22 cellular contexts compared by ENCODE assay signal in genomic region chr16:17235147-17235817, GRCh38.
"Had no signal": no experiment of that assay in that cellular context is flagged by ENCODE, and none has a peak within 500 bp of the region (broad histone marks: within the 10 kb centered on the region; RNA-seq: fewer than 3 reads in every experiment).

No MANE protein-coding gene starts in this region.

- H3K9me3 Mint-ChIP-seq: activated naive CD4-positive, alpha-beta T cell treated with anti-CD3 and anti-CD28 coated beads, Interleukin-2, amount 50 U/mL, for 24 hours had no signal

- H3K4me3 Mint-ChIP-seq: activated naive CD4-positive, alpha-beta T cell treated with anti-CD3 and anti-CD28 coated beads, Interleukin-2, amount 50 U/mL, for 24 hours; T-helper 17 cell had no signal

- H3K27me3 Mint-ChIP-seq: activated naive CD4-positive, alpha-beta T cell treated with anti-CD3 and anti-CD28 coated beads, Interleukin-2, amount 50 U/mL, for 24 hours; T-helper 17 cell had no signal

- H3K9me3 ChIP-seq: sigmoid colon, upper lobe of left lung had no signal

- H3K27me3 ChIP-seq: brain microvascular endothelial cell, sigmoid colon, upper lobe of left lung had no signal

- H3K36me3 ChIP-seq: brain microvascular endothelial cell, upper lobe of left lung had no signal

- H3K4me1 ChIP-seq: sigmoid colon had no signal

- H3K4me3 ChIP-seq: sigmoid colon, smooth muscle cell, upper lobe of left lung had no signal

- H3K27ac Mint-ChIP-seq: activated naive CD4-positive, alpha-beta T cell treated with anti-CD3 and anti-CD28 coated beads, Interleukin-2, amount 50 U/mL, for 24 hours; T-helper 17 cell had no signal

- DNase-seq: activated CD4-positive, alpha-beta T cell treated with anti-CD3 and anti-CD28 coated beads, Interleukin-2, amount 50 U/mL, for 1 hour; activated gamma-delta T cell treated with Interleukin-2 at 50 U/mL for 16 hours; activated T-cell treated with anti-CD3 and anti-CD28 coated beads, Interleukin-2, amount 50 U/mL, for 1 hour; aorta; brain microvascular endothelial cell; central memory CD4-positive, alpha-beta T cell; dermis blood vessel endothelial cell; effector CD8-positive, alpha-beta T cell; erythroblast; foreskin melanocyte; hypothalamus; left ventricle myocardium superior; mammary epithelial cell; midbrain; sigmoid colon; stimulated activated CD4-positive, alpha-beta T cell treated with anti-CD3 and anti-CD28 coated beads, Interleukin-2, amount 100 ng/mL, for 48 hours; stimulated activated naive CD4-positive, alpha-beta T cell; SW 1271; T-helper 17 cell had no signal

- ATAC-seq: left ventricle myocardium superior, T-helper 17 cell had no signal

- H3K27ac ChIP-seq: brain microvascular endothelial cell, sigmoid colon, upper lobe of left lung had no signal
